ENCODE assay signal across 1 cellular context in genomic region chr19:40979759-40980158, GRCh38.
TF ChIP-seq lines count a peak whose summit lies in the region.

No MANE protein-coding gene starts in this region.

TF ChIP-seq in HepG2, 621 proteins besides CTCF, POLR2A, EP300 and RAD21:
- TF ChIP-seq ZNF430 (CRISPR knock-in tag; IDR thresholded peaks at IDR 0.05) (peak; percentile 86), ZNF431 (CRISPR knock-in tag; IDR thresholded peaks at IDR 0.05; ENCODE audit: borderline replicate concordance, low read depth) (peak; percentile 44; the same call in 1 of the 2 replicates)
